Comparison of ENCODE assay signal across 9 cellular contexts in the genomic region with DNA sequence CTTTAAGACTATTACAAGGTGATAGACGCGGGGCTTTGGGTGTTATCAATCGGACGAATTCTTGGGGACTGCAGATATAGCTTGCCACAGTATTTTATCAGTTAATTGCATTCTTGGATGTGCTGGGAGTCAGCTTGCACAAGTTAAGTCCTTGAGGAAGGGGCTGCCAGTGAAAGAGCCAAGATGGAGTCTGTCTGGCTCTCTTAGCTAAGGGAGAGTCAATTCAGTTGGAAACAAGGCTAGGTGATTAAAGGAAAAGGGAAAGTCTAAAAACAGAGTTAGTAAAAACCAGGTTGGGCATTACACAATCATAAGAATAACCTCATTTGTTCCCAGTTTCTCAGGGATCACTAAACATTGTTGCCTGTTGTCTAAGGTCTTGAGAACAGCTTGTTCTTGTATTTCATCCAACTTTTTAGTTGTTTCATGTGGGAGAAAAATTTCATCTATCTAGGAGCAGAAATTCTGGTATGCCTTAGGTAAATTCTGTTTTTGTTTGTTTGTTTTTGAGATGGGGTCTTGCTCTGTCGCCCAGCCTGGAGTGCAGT. TPM values are rescaled to one million over a fixed set of nuclear protein-coding genes. Genes with fewer than 3 reads are reported as not detected.
DNase-seq lines count a peak whose midpoint lies in the region; ATAC-seq, FAIRE-seq and TF ChIP-seq lines count a peak whose summit lies in the region.
"Not testable (repeated sequence)": the region's sequence is repeated elsewhere in the genome, so short reads cannot be mapped to it uniquely, and the experiment has no call there.
"Had no signal": no experiment of that assay in that cellular context is flagged by ENCODE, and none has a peak within 500 bp of the region (broad histone marks: within the 10 kb centered on the region; RNA-seq: fewer than 3 reads in every experiment).

No MANE protein-coding gene starts in this region.

- H3K36me3 ChIP-seq in Caco-2 (ENCODE audit: control insufficient read depth, insufficient read depth, low read length); astrocyte (ENCODE audit: insufficient read depth, low read length); gastroesophageal sphincter; testis (ENCODE audit: low read depth, missing control alignments): not testable (repeated sequence)

- H4K20me1 ChIP-seq in astrocyte (ENCODE audit: insufficient read depth, low read length) = not testable (repeated sequence)

- TF ChIP-seq POLR2A in gastroesophageal sphincter (IDR thresholded peaks at IDR 0.05); testis (IDR thresholded peaks at IDR 0.05): not testable (repeated sequence)

- BruUV-seq in Caco-2 (replicated peaks; lab: Mats Ljungman, UMichigan) = not testable (repeated sequence)

- not testable (repeated sequence) for H3K9me3 Mint-ChIP-seq in Caco-2 (ENCODE audit: unreplicated experiment); astrocyte (ENCODE audit: unreplicated experiment)
- peaks cover 14% of the 10 kb centered on the region for H3K9me3 Mint-ChIP-seq in progenitor cell of endocrine pancreas (ENCODE audit: low read depth)

- not testable (repeated sequence) for H3K36me3 Mint-ChIP-seq in Caco-2 (ENCODE audit: insufficient read depth, unreplicated experiment); astrocyte (ENCODE audit: low read depth, unreplicated experiment); progenitor cell of endocrine pancreas (ENCODE audit: insufficient read depth)

- not testable (repeated sequence) for H3K27me3 Mint-ChIP-seq in Caco-2 (ENCODE audit: insufficient read depth, unreplicated experiment); astrocyte (ENCODE audit: low read depth, unreplicated experiment); progenitor cell of endocrine pancreas

- not testable (repeated sequence) for H2AFZ ChIP-seq in astrocyte (ENCODE audit: low read depth, low read length)

- not testable (repeated sequence) for H3K27me3 ChIP-seq in Caco-2 (replicated peaks; ENCODE audit: control insufficient read depth, insufficient read depth, low read length); astrocyte (ENCODE audit: insufficient read depth, low read length); gastroesophageal sphincter; testis

- H3K4me1 Mint-ChIP-seq in Caco-2 (ENCODE audit: low read depth, unreplicated experiment) (peaks cover 12% of the 10 kb centered on the region), progenitor cell of endocrine pancreas (ENCODE audit: low read depth) (peaks cover 27% of the 10 kb centered on the region)
- H3K4me1 Mint-ChIP-seq in astrocyte (ENCODE audit: low read depth, unreplicated experiment) = not testable (repeated sequence)

- not testable (repeated sequence) for H3K27ac ChIP-seq in astrocyte (ENCODE audit: low read depth, low read length)
- H3K27ac ChIP-seq in gastroesophageal sphincter (peak overlapping the region in 1 of 4 donors; percentile 46), testis (peak overlapping the region; percentile 72 to 82)

- not testable (repeated sequence) for TF ChIP-seq CTCF in Caco-2 (IDR thresholded peaks at IDR 0.05; ENCODE audit: insufficient read depth in 1 of 2, low read depth in 1 of 2, low read length in 1 of 2, severe bottlenecking in 1 of 2, unreplicated experiment in 1 of 2); astrocyte (IDR thresholded peaks at IDR 0.05; ENCODE audit: insufficient read depth, low read depth, low read length); cardiac fibroblast (IDR thresholded peaks at IDR 0.05; ENCODE audit: low read depth, low read length); fibroblast of mammary gland (conservative IDR thresholded peaks at IDR 0.05; ENCODE audit: control insufficient read depth, insufficient read depth, low read depth, low read length); gastroesophageal sphincter (IDR thresholded peaks at IDR 0.05); progenitor cell of endocrine pancreas (IDR thresholded peaks at IDR 0.05; ENCODE audit: unreplicated experiment); testis (IDR thresholded peaks at IDR 0.05)

- H3K79me2 ChIP-seq in astrocyte (ENCODE audit: insufficient read depth, low read length) = not testable (repeated sequence)

- 54 to 88% methylated on average over 1 to 4 of the region's 5 CpGs for WGBS in gastroesophageal sphincter (ENCODE audit: low coverage in 1 of 2), 2 donors
- WGBS in testis, 2 donors = 33 to 36% methylated on average over 5 of the region's 5 CpGs

- H3K4me1 ChIP-seq in Caco-2; astrocyte (ENCODE audit: insufficient read depth, low read length); gastroesophageal sphincter; testis: not testable (repeated sequence)

- not testable (repeated sequence) for H3K4me2 ChIP-seq in astrocyte (ENCODE audit: low read length)

- peak; percentile 72 for ATAC-seq in gastroesophageal sphincter

- DNase-seq in Caco-2; astrocyte (ENCODE audit: low read depth); progenitor cell of endocrine pancreas (ENCODE audit: low spot score, unreplicated experiment); testis: not testable (repeated sequence)
- peak; percentile 65 to 67 for DNase-seq in cardiac fibroblast (ENCODE audit: low read depth in 2 of 2)
- peak; percentile 77 for DNase-seq in fibroblast of mammary gland (ENCODE audit: low read depth)

- not testable (repeated sequence) for H3K9me3 ChIP-seq in Caco-2; astrocyte (ENCODE audit: insufficient read depth, low read depth, low read length); gastroesophageal sphincter; testis

- CTCF ChIA-PET in Caco-2 (lab: Charles Lee) = not testable (repeated sequence)

- H3K4me3 Mint-ChIP-seq in Caco-2 (ENCODE audit: unreplicated experiment) = peak overlapping the region; percentile 22
- H3K4me3 Mint-ChIP-seq in astrocyte (ENCODE audit: unreplicated experiment); progenitor cell of endocrine pancreas (ENCODE audit: low read depth): not testable (repeated sequence)

- intact Hi-C loops in Caco-2 (cut with micrococcal nuclease; ENCODE audit: unreplicated experiment); testis (cut with DNase I; ENCODE audit: low total_unique reads): not testable (repeated sequence)

- not testable (repeated sequence) for TF ChIP-seq EP300 in gastroesophageal sphincter (IDR thresholded peaks at IDR 0.05)

- FAIRE-seq in astrocyte (lab: Jason Lieb, UNC) = peak; percentile 65

- H3K27ac Mint-ChIP-seq in Caco-2 (ENCODE audit: unreplicated experiment) (peak overlapping the region; percentile 22), progenitor cell of endocrine pancreas (peak overlapping the region; percentile 82)
- not testable (repeated sequence) for H3K27ac Mint-ChIP-seq in astrocyte (ENCODE audit: unreplicated experiment)

- not testable (repeated sequence) for H3K4me3 ChIP-seq in Caco-2 (ENCODE audit: low read depth, low read length); astrocyte (ENCODE audit: insufficient read depth, low read depth, low read length); cardiac fibroblast (replicated peaks in 1 of 2; ENCODE audit: low read depth in 2 of 2, low read length in 2 of 2); fibroblast of mammary gland (ENCODE audit: control insufficient read depth, low read depth, low read length); gastroesophageal sphincter; testis

- H3K9ac ChIP-seq in astrocyte (ENCODE audit: low read length) = not testable (repeated sequence)

- POLR2A ChIA-PET in Caco-2 (lab: Charles Lee) = not testable (repeated sequence)

RNA-seq across cellular contexts. Expression of a gene that starts 9.0 kb away (rescaled TPM):
- 293 and 367 TPM in 2 replicates for total RNA-seq in Caco-2 (2022)
- 221 and 241 TPM in 2 replicates for total RNA-seq in astrocyte
- total RNA-seq in gastroesophageal sphincter = 100 to 1,000 TPM; 117 to 215 (median 167) TPM
- total RNA-seq in progenitor cell of endocrine pancreas = 408 and 425 TPM in 2 replicates
- 100 to 1,000 TPM; 354 to 415 TPM for total RNA-seq in testis
- 289 TPM for polyA plus RNA-seq in testis (ENCODE audit: insufficient read depth, low read depth, low replicate concordance)

RNA-seq across cellular contexts. Expression of a gene that starts 29.1 kb away (rescaled TPM):
- total RNA-seq in Caco-2 (2022) (41.9 and 44.9 TPM in 2 replicates), astrocyte (69.0 and 70.5 TPM in 2 replicates), gastroesophageal sphincter (10 to 100 TPM; 52.9 to 86.7 (median 78.3) TPM), progenitor cell of endocrine pancreas (111 and 118 TPM in 2 replicates), testis (10 to 100 TPM; 99.4 to 99.7 TPM)
- polyA plus RNA-seq in testis (ENCODE audit: insufficient read depth, low read depth, low replicate concordance) = 74.9 TPM
- total RNA-seq: CD4-positive, alpha-beta T cell had no signal

RNA-seq across cellular contexts. Expression of a gene that starts 55.3 kb away (rescaled TPM):
- not detected in 2 replicates for total RNA-seq in Caco-2 (2022)
- total RNA-seq in astrocyte = 7.6 and 9.4 TPM in 2 replicates
- total RNA-seq in gastroesophageal sphincter = 10 to 100 TPM in 3 of 4 donors, 1 to 10 TPM in 1; 10.0 to 20.5 (median 13.6) TPM
- total RNA-seq in progenitor cell of endocrine pancreas = 4.9 and 5.1 TPM in 2 replicates
- 1 to 10 TPM; 1.3 to 5.5 TPM for total RNA-seq in testis
- 3.9 TPM for polyA plus RNA-seq in testis (ENCODE audit: insufficient read depth, low read depth, low replicate concordance)
- total RNA-seq: CD4-positive, alpha-beta T cell; HepG2 had no signal
- polyA plus RNA-seq: HepG2 had no signal
